Comparison of ENCODE assay signal across 2 cellular contexts in genomic region chr18:12327510-12328178, GRCh38.
TF ChIP-seq lines count a peak whose summit lies in the region.

No MANE protein-coding gene starts in this region.

TF ChIP-seq in IMR-90, 13 proteins besides CTCF, POLR2A, EP300 and RAD21:
- TF ChIP-seq FOS (IDR thresholded peaks at IDR 0.05; ENCODE audit: low read depth, low read length), result no peak
- no peak for TF ChIP-seq NFE2L2 (IDR thresholded peaks at IDR 0.05; ENCODE audit: low read depth, low read length)
- no peak for TF ChIP-seq BHLHE40 (IDR thresholded peaks at IDR 0.05; ENCODE audit: low read depth, low read length)
- TF ChIP-seq RCOR1 (IDR thresholded peaks at IDR 0.05; ENCODE audit: insufficient replicate concordance, low read length), result no peak
- no peak for TF ChIP-seq USF2 (IDR thresholded peaks at IDR 0.05; ENCODE audit: low read depth, low read length)
- no peak for TF ChIP-seq MAZ (IDR thresholded peaks at IDR 0.05; ENCODE audit: borderline replicate concordance, low read depth, low read length)
- peak; percentile 78; the same call in 1 of the 2 replicates for TF ChIP-seq CEBPB (IDR thresholded peaks at IDR 0.05; ENCODE audit: low read depth, low read length)
- TF ChIP-seq SMC3 (IDR thresholded peaks at IDR 0.05; ENCODE audit: low read depth, low read length), result peak; percentile 45
- TF ChIP-seq CHD1 (IDR thresholded peaks at IDR 0.05; ENCODE audit: low read depth, low read length), result no peak
- TF ChIP-seq RFX5 (IDR thresholded peaks at IDR 0.05; ENCODE audit: low read depth, low read length), result no peak
- no peak; the same call in 1 of the 2 replicates for TF ChIP-seq MAFK (IDR thresholded peaks at IDR 0.05; ENCODE audit: low read depth, low read length)

TF ChIP-seq in SK-N-SH, 30 proteins besides CTCF, POLR2A, EP300 and RAD21:
- TF ChIP-seq TEAD4 (IDR thresholded peaks at IDR 0.05; ENCODE audit: borderline replicate concordance, insufficient read depth) (no peak), TAF1 (IDR thresholded peaks at IDR 0.05; ENCODE audit: borderline replicate concordance, low read depth, low read length) (no peak), GATA2 (CRISPR knock-in tag; IDR thresholded peaks at IDR 0.05) (no peak), SIN3A (IDR thresholded peaks at IDR 0.05; ENCODE audit: borderline replicate concordance, low read depth, low read length) (no peak), MAX (IDR thresholded peaks at IDR 0.05; ENCODE audit: low read depth) (0 out of 2 replicates have a peak, but pooled peaks have one; percentile 25), ELF1 (IDR thresholded peaks at IDR 0.05) (no peak), FOSL2 (IDR thresholded peaks at IDR 0.05; ENCODE audit: borderline replicate concordance, low read depth) (no peak), SMC3 (IDR thresholded peaks at IDR 0.05; ENCODE audit: low read depth, low read length) (peak; percentile 60)
TF ChIP-seq in SK-N-SH: peak in this region for 2.
